ENCODE assay signal across 2 cellular contexts in the genomic region with DNA sequence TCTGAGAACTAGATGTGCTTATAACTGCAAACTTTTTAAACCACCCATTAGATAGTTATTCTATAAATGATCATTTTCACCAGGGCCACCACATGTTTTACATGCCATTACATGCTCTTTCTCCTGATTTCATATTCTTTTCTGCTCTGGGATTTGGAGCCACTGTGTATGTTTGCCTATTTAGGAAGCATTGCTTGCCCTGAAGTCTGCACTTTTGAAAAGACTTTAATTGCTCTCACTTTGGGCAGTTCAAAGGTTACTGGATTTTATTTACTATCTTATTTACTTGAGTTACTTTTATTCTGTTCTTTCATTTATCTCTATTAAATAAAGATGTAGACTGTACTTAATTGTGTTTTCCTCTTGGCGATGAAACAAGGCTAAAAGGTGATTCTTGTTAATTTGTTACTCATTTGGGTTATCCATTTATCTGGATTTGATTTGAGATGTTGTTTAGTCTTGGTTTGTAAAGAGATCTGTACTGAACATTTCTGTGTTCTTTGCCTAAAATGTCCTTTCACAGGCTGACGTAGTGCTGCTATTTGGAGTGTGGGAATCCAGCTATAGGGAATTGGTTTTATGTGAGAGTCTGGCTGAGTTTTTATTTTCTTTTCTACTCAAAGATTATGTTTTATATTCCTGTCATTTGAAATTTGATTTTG.
A peak's percentile ranks its signal among the peaks of the same experiment; 100 is the strongest.
TF ChIP-seq lines count a peak whose summit lies in the region.

No MANE protein-coding gene starts in this region.

TF ChIP-seq in liver, 16 proteins besides CTCF, POLR2A, EP300 and RAD21 (continued from another document):
- TF ChIP-seq, protein P1, sequence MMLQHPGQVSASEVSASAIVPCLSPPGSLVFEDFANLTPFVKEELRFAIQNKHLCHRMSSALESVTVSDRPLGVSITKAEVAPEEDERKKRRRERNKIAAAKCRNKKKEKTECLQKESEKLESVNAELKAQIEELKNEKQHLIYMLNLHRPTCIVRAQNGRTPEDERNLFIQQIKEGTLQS (IDR thresholded peaks at IDR 0.05) = no peak
- TF ChIP-seq HNF4A (conservative IDR thresholded peaks at IDR 0.05) = peak; percentile 40 to 54
- TF ChIP-seq, protein P2, sequence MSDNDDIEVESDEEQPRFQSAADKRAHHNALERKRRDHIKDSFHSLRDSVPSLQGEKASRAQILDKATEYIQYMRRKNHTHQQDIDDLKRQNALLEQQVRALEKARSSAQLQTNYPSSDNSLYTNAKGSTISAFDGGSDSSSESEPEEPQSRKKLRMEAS (IDR thresholded peaks at IDR 0.05) = no peak
- peak; percentile 18 for TF ChIP-seq TAF1 (conservative IDR thresholded peaks at IDR 0.05)
- no peak for TF ChIP-seq FOXA1 (IDR thresholded peaks at IDR 0.05)
- TF ChIP-seq RXRA (IDR thresholded peaks at IDR 0.05) = peak in 1 of 2 donors; percentile 69
- no peak for TF ChIP-seq GABPA (IDR thresholded peaks at IDR 0.05 in 1 of 2, conservative IDR thresholded peaks at IDR 0.05 in 1 of 2)
- peak; percentile 43 for TF ChIP-seq REST (IDR thresholded peaks at IDR 0.05)
- peak; percentile 52 for TF ChIP-seq SP1 (IDR thresholded peaks at IDR 0.05)
- peak; percentile 18 to 46 for TF ChIP-seq JUND (IDR thresholded peaks at IDR 0.05)
- no peak for TF ChIP-seq ZBTB33 (IDR thresholded peaks at IDR 0.05)
- no peak for TF ChIP-seq EGR1 (IDR thresholded peaks at IDR 0.05; ENCODE audit: low read depth in 2 of 2)

TF ChIP-seq in HepG2, 621 proteins besides CTCF, POLR2A, EP300 and RAD21 (continued from another document):
- TF ChIP-seq DR1 (CRISPR knock-in tag; IDR thresholded peaks at IDR 0.05) = no peak
- no peak for TF ChIP-seq ZNF263 (CRISPR knock-in tag; IDR thresholded peaks at IDR 0.05)
- no peak for TF ChIP-seq ZNF576 (CRISPR knock-in tag; IDR thresholded peaks at IDR 0.05)
- TF ChIP-seq MED13 (CRISPR knock-in tag; IDR thresholded peaks at IDR 0.05) = no peak
- TF ChIP-seq TSC22D2 (CRISPR knock-in tag; IDR thresholded peaks at IDR 0.05; ENCODE audit: borderline replicate concordance) = no peak
- no peak for TF ChIP-seq CEBPG (CRISPR knock-in tag; IDR thresholded peaks at IDR 0.05)
- TF ChIP-seq DMTF1 (CRISPR knock-in tag; IDR thresholded peaks at IDR 0.05) = no peak
- no peak for TF ChIP-seq WIZ (CRISPR knock-in tag; IDR thresholded peaks at IDR 0.05)
- TF ChIP-seq, protein P3, sequence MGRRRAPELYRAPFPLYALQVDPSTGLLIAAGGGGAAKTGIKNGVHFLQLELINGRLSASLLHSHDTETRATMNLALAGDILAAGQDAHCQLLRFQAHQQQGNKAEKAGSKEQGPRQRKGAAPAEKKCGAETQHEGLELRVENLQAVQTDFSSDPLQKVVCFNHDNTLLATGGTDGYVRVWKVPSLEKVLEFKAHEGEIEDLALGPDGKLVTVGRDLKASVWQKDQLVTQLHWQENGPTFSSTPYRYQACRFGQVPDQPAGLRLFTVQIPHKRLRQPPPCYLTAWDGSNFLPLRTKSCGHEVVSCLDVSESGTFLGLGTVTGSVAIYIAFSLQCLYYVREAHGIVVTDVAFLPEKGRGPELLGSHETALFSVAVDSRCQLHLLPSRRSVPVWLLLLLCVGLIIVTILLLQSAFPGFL (CRISPR knock-in tag; IDR thresholded peaks at IDR 0.05) = no peak
- TF ChIP-seq ELK4 (CRISPR knock-in tag; IDR thresholded peaks at IDR 0.05; ENCODE audit: borderline replicate concordance) = no peak
- TF ChIP-seq, protein P4, sequence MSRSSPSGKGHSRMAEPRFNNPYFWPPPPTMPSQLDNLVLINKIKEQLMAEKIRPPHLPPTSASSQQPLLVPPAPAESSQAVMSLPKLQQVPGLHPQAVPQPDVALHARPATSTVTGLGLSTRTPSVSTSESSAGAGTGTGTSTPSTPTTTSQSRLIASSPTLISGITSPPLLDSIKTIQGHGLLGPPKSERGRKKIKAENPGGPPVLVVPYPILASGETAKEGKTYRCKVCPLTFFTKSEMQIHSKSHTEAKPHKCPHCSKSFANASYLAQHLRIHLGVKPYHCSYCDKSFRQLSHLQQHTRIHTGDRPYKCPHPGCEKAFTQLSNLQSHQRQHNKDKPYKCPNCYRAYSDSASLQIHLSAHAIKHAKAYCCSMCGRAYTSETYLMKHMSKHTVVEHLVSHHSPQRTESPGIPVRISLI (CRISPR knock-in tag; IDR thresholded peaks at IDR 0.05; ENCODE audit: borderline replicate concordance) = no peak
- TF ChIP-seq ZNF772 (CRISPR knock-in tag; IDR thresholded peaks at IDR 0.05) = no peak
- no peak for TF ChIP-seq ZFP90 (CRISPR knock-in tag; IDR thresholded peaks at IDR 0.05; ENCODE audit: borderline replicate concordance)
- no peak for TF ChIP-seq IKZF1 (IDR thresholded peaks at IDR 0.05)
- no peak for TF ChIP-seq PTBP1 (IDR thresholded peaks at IDR 0.05; ENCODE audit: low read depth, low read length, poor library complexity, severe bottlenecking)
TF ChIP-seq in HepG2: peak in this region for 0.
